In genomic region chr2:72115361-72116080, GRCh38 we compare ENCODE assay signal across 11 cellular contexts. TPM values are rescaled to one million over a fixed set of nuclear protein-coding genes. Genes with fewer than 3 reads are reported as not detected.
DNase-seq lines count a peak whose midpoint lies in the region; ATAC-seq and TF ChIP-seq lines count a peak whose summit lies in the region.
"Had no signal": no experiment of that assay in that cellular context is flagged by ENCODE, and none has a peak within 500 bp of the region (broad histone marks: within the 10 kb centered on the region; RNA-seq: fewer than 3 reads in every experiment).

No MANE protein-coding gene starts in this region.

- no peak for TF ChIP-seq RAD21 in IMR-90 (IDR thresholded peaks at IDR 0.05; ENCODE audit: low read length)

- H3K4me3 Mint-ChIP-seq in naive thymus-derived CD4-positive, alpha-beta T cell = no peak overlapping the region

- no peak for TF ChIP-seq POLR2A in IMR-90 (IDR thresholded peaks at IDR 0.05; ENCODE audit: low read depth, low read length)

- no peak overlapping the region; the same call in 1 of the 2 replicates for H2BK120ac ChIP-seq in IMR-90 (ENCODE audit: low read depth, low read length)
- H2BK120ac ChIP-seq in mesenchymal stem cell (ENCODE audit: low read depth, low read length) = no peak overlapping the region

- H3K4ac ChIP-seq in IMR-90 (ENCODE audit: low read depth, low read length) (peak overlapping the region; percentile 29; the same call in 1 of the 2 replicates), mesenchymal stem cell (ENCODE audit: low read depth in 1 of 2, low read length in 2 of 2) (no peak overlapping the region)

- 0% methylated on average over 3 of the region's 14 CpGs; no CpG with 5 or more reads in 1 of the 2 experiments for WGBS in IMR-90 (ENCODE audit: extremely low coverage in 2 of 2, insufficient read length in 1 of 2), 2 experiments
- WGBS in mesenchymal stem cell = 31% methylated on average over 13 of the region's 14 CpGs

- TF ChIP-seq CTCF in AG09309 (IDR thresholded peaks at IDR 0.05; ENCODE audit: control insufficient read depth, insufficient read depth, low read depth, low read length, missing control alignments) = no peak
- TF ChIP-seq CTCF in IMR-90 (conservative IDR thresholded peaks at IDR 0.05; ENCODE audit: low read depth, low read length) = no peak
- TF ChIP-seq CTCF in colonic mucosa (IDR thresholded peaks at IDR 0.05) = no peak

- intact Hi-C loops in IMR-90 (cut with micrococcal nuclease) = no loop called here
- intact Hi-C loops in colonic mucosa (cut with DNase I) = no loop called here
- intact Hi-C loops in naive thymus-derived CD4-positive, alpha-beta T cell (cut with micrococcal nuclease) = no loop called here

- H4K20me1 ChIP-seq in IMR-90 (ENCODE audit: insufficient read depth, low read length) = no peaks in the 10 kb centered on the region

- dilution Hi-C loops in IMR-90 (cut with HindIII; ENCODE audit: low sequenced_read_pairs, unreplicated experiment) = no loop called here

- H3K4me1 Mint-ChIP-seq in naive thymus-derived CD4-positive, alpha-beta T cell = no peaks in the 10 kb centered on the region

- H3K23ac ChIP-seq in IMR-90 (ENCODE audit: low read depth, low read length) (no peak overlapping the region), mesenchymal stem cell (ENCODE audit: low read length in 2 of 2) (no peak overlapping the region)

- no TSS peak for BruUV-seq in IMR-90 (replicated peaks; lab: Mats Ljungman, UMichigan)

- no peak overlapping the region for H3K27ac Mint-ChIP-seq in naive thymus-derived CD4-positive, alpha-beta T cell

- H3K18ac ChIP-seq in IMR-90 (ENCODE audit: low read depth, low read length) (no peak overlapping the region), mesenchymal stem cell (ENCODE audit: low read depth in 1 of 2, low read length in 2 of 2) (no peak overlapping the region)

- POLR2A ChIA-PET in IMR-90 (lab: Charles Lee; ENCODE audit: unreplicated experiment) = no interaction called here
- POLR2A ChIA-PET in naive thymus-derived CD4-positive, alpha-beta T cell (lab: Charles Lee) = no interaction called here

- H2BK12ac ChIP-seq in mesenchymal stem cell (ENCODE audit: low read length in 2 of 2) = peak overlapping the region in 1 of 2 experiments; percentile 10

- in situ Hi-C loops in IMR-90 (cut with MboI; ENCODE audit: low sequenced_read_pairs) = no loop called here

- H3K27ac ChIP-seq in IMR-90 (ENCODE audit: insufficient read depth, low read length) = no peak overlapping the region
- H3K27ac ChIP-seq in colonic mucosa = no peak overlapping the region
- peak overlapping the region; percentile 86 for H3K27ac ChIP-seq in mesenchymal stem cell (ENCODE audit: low read length, poor library complexity, severe bottlenecking)
- H3K27ac ChIP-seq in naive thymus-derived CD4-positive, alpha-beta T cell (ENCODE audit: low read depth, low read length) = no peak overlapping the region
- H3K27ac ChIP-seq: neutrophil, tibial artery had no signal

- H3K9me1 ChIP-seq in IMR-90 (ENCODE audit: insufficient read depth, low read length) = no peaks in the 10 kb centered on the region

- peaks cover 11% of the 10 kb centered on the region; the same call in 1 of the 2 replicates for H3K4me1 ChIP-seq in IMR-90 (ENCODE audit: control insufficient read depth, insufficient read depth, low read length)
- no peaks in the 10 kb centered on the region for H3K4me1 ChIP-seq in colonic mucosa
- H3K4me1 ChIP-seq in mesenchymal stem cell (ENCODE audit: control insufficient read depth, insufficient read depth, low read depth, low read length) = peaks cover 26% of the 10 kb centered on the region
- no peaks in the 10 kb centered on the region for H3K4me1 ChIP-seq in naive thymus-derived CD4-positive, alpha-beta T cell (ENCODE audit: control insufficient read depth in 2 of 2, insufficient read depth in 2 of 2, low read length in 2 of 2)

- peaks cover 0 to 4% (median 0%) of the 10 kb centered on the region in 11 donors for H3K9me3 Mint-ChIP-seq in naive thymus-derived CD4-positive, alpha-beta T cell

- H4K8ac ChIP-seq in IMR-90 (ENCODE audit: low read depth in 2 of 2, low read length in 2 of 2) (0 out of 4 replicates have a peak overlapping the region, but pooled peaks of 1 of the 2 experiments have one; percentile 40), mesenchymal stem cell (ENCODE audit: low read length) (no peak overlapping the region)

- no peak overlapping the region for H3K14ac ChIP-seq in IMR-90 (replicated peaks; ENCODE audit: low read depth, low read length)
- peak overlapping the region in 1 of 2 experiments; percentile 56 for H3K14ac ChIP-seq in mesenchymal stem cell (ENCODE audit: low read length in 2 of 2)

- H3K4me2 ChIP-seq in IMR-90 (ENCODE audit: low read depth, low read length) (peak overlapping the region; percentile 10; the same call in 1 of the 2 replicates), mesenchymal stem cell (ENCODE audit: low read length, poor library complexity, severe bottlenecking) (peak overlapping the region; percentile 48)

- H3K9me3 ChIP-seq in IMR-90 (ENCODE audit: control insufficient read depth, insufficient read depth, low read length) (no peaks in the 10 kb centered on the region), colonic mucosa (no peaks in the 10 kb centered on the region), mesenchymal stem cell (ENCODE audit: control insufficient read depth, low read length) (peaks cover 5% of the 10 kb centered on the region)
- H3K9me3 ChIP-seq in naive thymus-derived CD4-positive, alpha-beta T cell (ENCODE audit: control insufficient read depth in 2 of 3, low read length in 3 of 3) = no peaks in the 10 kb centered on the region
- H3K9me3 ChIP-seq: neutrophil, tibial artery had no signal

- CTCF ChIA-PET in IMR-90 (lab: Yijun Ruan, JAX) = interaction anchor here (0.7 to 0.9 kb wide), 2 partner anchors 12 to 14 kb away, joined by 4 to 6 read pairs; no protein-coding TSS in a partner anchor
- CTCF ChIA-PET in naive thymus-derived CD4-positive, alpha-beta T cell (lab: Charles Lee) = no interaction called here

- H2AK9ac ChIP-seq in IMR-90 (replicated peaks; ENCODE audit: low read depth, low read length, poor library complexity) = no peak overlapping the region

- peaks cover 0 to 53% (median 18%) of the 10 kb centered on the region in 5 donors for H3K27me3 Mint-ChIP-seq in naive thymus-derived CD4-positive, alpha-beta T cell

- H2BK20ac ChIP-seq in IMR-90 (ENCODE audit: low read depth, low read length) = no peak overlapping the region

- DNase-seq in AG09309 (ENCODE audit: low read depth) (peak; percentile 70), IMR-90 (peak; percentile 73), colonic mucosa (peak; percentile 17), mesenchymal stem cell (peak; percentile 80), HuH-7 (ENCODE audit: low spot score) (no peak), NCI-H187 treated with DMSO at 0.1 percent for 48 hours (lab: John Stamatoyannopoulos, UW) (no peak)
- DNase-seq in naive thymus-derived CD4-positive, alpha-beta T cell = no peak

- no peak overlapping the region; the same call in 1 of the 2 replicates for H2AK5ac ChIP-seq in IMR-90 (ENCODE audit: low read depth, low read length)
- H2AK5ac ChIP-seq in mesenchymal stem cell (ENCODE audit: low read length, severe bottlenecking) = peak overlapping the region; percentile 88

- H3K56ac ChIP-seq in IMR-90 (ENCODE audit: extremely low read depth, insufficient read depth, low read length) = no peak overlapping the region

- peak overlapping the region; percentile 33; the same call in 1 of the 2 replicates for H4K91ac ChIP-seq in IMR-90 (ENCODE audit: insufficient read depth, low read depth, low read length)
- H4K91ac ChIP-seq in mesenchymal stem cell (ENCODE audit: low read length) = no peak overlapping the region

- H3K36me3 Mint-ChIP-seq in naive thymus-derived CD4-positive, alpha-beta T cell = no peaks in the 10 kb centered on the region

- ATAC-seq in IMR-90 (ENCODE audit: low read depth) = peak; percentile 87
- ATAC-seq in naive thymus-derived CD4-positive, alpha-beta T cell = no peak
- ATAC-seq in HG03135 (IDR thresholded peaks at IDR 0.05; ENCODE audit: unreplicated experiment) = no peak

- H3K27me3 ChIP-seq in IMR-90 (ENCODE audit: control insufficient read depth, insufficient read depth, low read length) (peaks cover 8% of the 10 kb centered on the region), colonic mucosa (no peaks in the 10 kb centered on the region), mesenchymal stem cell (ENCODE audit: control insufficient read depth in 1 of 2, insufficient read depth in 1 of 2, low read length in 2 of 2) (no peaks in the 10 kb centered on the region)
- H3K27me3 ChIP-seq in naive thymus-derived CD4-positive, alpha-beta T cell (ENCODE audit: control insufficient read depth in 2 of 2, insufficient read depth in 2 of 2, low read length in 2 of 2) = no peaks in the 10 kb centered on the region
- H3K27me3 ChIP-seq: tibial artery had no signal

- H3K36me3 ChIP-seq in IMR-90 (ENCODE audit: control insufficient read depth, insufficient read depth, low read length) = no peaks in the 10 kb centered on the region
- H3K36me3 ChIP-seq in colonic mucosa = no peaks in the 10 kb centered on the region
- no peaks in the 10 kb centered on the region for H3K36me3 ChIP-seq in mesenchymal stem cell (ENCODE audit: control insufficient read depth in 1 of 2, insufficient read depth in 2 of 2, low read depth in 1 of 2, low read length in 2 of 2)
- no peaks in the 10 kb centered on the region for H3K36me3 ChIP-seq in naive thymus-derived CD4-positive, alpha-beta T cell (ENCODE audit: control insufficient read depth in 2 of 3, insufficient read depth in 3 of 3, low read length in 3 of 3)
- H3K36me3 ChIP-seq: neutrophil, tibial artery had no signal

- no peak overlapping the region; the same call in 2 of the 3 replicates for H2BK15ac ChIP-seq in IMR-90 (ENCODE audit: low read depth, low read length)
- H2BK15ac ChIP-seq in mesenchymal stem cell (ENCODE audit: low read depth, poor library complexity, severe bottlenecking) = no peak overlapping the region

- H2AFZ ChIP-seq in IMR-90 (replicated peaks; ENCODE audit: low read length, poor library complexity) (peak overlapping the region; percentile 88), mesenchymal stem cell (ENCODE audit: low read depth, low read length) (peak overlapping the region; percentile 32)

- H3K9ac ChIP-seq in IMR-90 (ENCODE audit: low read depth, low read length) (no peak overlapping the region), colonic mucosa (ENCODE audit: low read depth in 2 of 2, low read length in 2 of 2) (no peak overlapping the region), mesenchymal stem cell (ENCODE audit: low read length) (peak overlapping the region; percentile 70)

- H3K79me1 ChIP-seq in IMR-90 (ENCODE audit: low read depth in 1 of 2, low read length in 2 of 2) (no peaks in the 10 kb centered on the region), mesenchymal stem cell (replicated peaks; ENCODE audit: low read length, poor library complexity, severe bottlenecking) (no peaks in the 10 kb centered on the region)

- H2BK5ac ChIP-seq in IMR-90 (ENCODE audit: low read depth, low read length, poor library complexity, severe bottlenecking) (peak overlapping the region; percentile 10), mesenchymal stem cell (ENCODE audit: low read depth, low read length, poor library complexity, severe bottlenecking) (peak overlapping the region; percentile 53)

- H4K5ac ChIP-seq in IMR-90 (ENCODE audit: low read depth, low read length) = no peak overlapping the region

- no peak overlapping the region for H3K4me3 ChIP-seq in AG09309 (ENCODE audit: control insufficient read depth, low read depth, low read length)
- no peak overlapping the region for H3K4me3 ChIP-seq in IMR-90 (ENCODE audit: insufficient read depth, low read depth, low read length)
- no peak overlapping the region for H3K4me3 ChIP-seq in colonic mucosa
- peak overlapping the region; percentile 22 to 33 for H3K4me3 ChIP-seq in mesenchymal stem cell (ENCODE audit: insufficient read depth in 1 of 2, low read depth in 1 of 2, low read length in 2 of 2)
- no peak overlapping the region for H3K4me3 ChIP-seq in naive thymus-derived CD4-positive, alpha-beta T cell (ENCODE audit: low read length)
- H3K4me3 ChIP-seq: tibial artery had no signal

RNA-seq across cellular contexts. Expression of gene CYP26B1, which starts 32.1 kb away (rescaled TPM):
- total RNA-seq in IMR-90 (2012; rRNA removed) = not detected in 2 replicates
- 0.01 and 0.02 TPM in 2 replicates for polyA plus RNA-seq in IMR-90 (2012; rRNA removed)
- polyA plus RNA-seq in IMR-90 (2012; cell fraction: cytosol; rRNA removed) = 0.03 TPM in 1 of 2 replicates, not detected in the other
- 0.25 and 0.62 TPM in 2 replicates for polyA plus RNA-seq in IMR-90 (2012; cell fraction: nucleus; rRNA removed; ENCODE audit: low replicate concordance)
- 1 to 10 TPM; 1.0 to 1.9 TPM for total RNA-seq in colonic mucosa
- polyA plus RNA-seq in mesenchymal stem cell (2013, experiment 1 of 2) = 0.08 TPM
- polyA plus RNA-seq in mesenchymal stem cell (2013, experiment 2 of 2) = 0.10 TPM
- total RNA-seq in naive thymus-derived CD4-positive, alpha-beta T cell = not detected
- not detected for polyA plus RNA-seq in naive thymus-derived CD4-positive, alpha-beta T cell
- total RNA-seq: OCI-LY7 had no signal

Comparison
In these comparisons a context has a peak if more than half of its experiments do, and no peak if none do; other contexts are left out.
1. DNase-seq: peak in AG09309 (single experiment), IMR-90 (single experiment), colonic mucosa (single experiment) and mesenchymal stem cell (single experiment); none in HuH-7 (single experiment), naive thymus-derived CD4-positive, alpha-beta T cell (0 of 9) and NCI-H187 treated with DMSO at 0.1 percent for 48 hours (single experiment).
2. H3K4me3 ChIP-seq: peak in mesenchymal stem cell (2 of 2); none in AG09309 (single experiment), IMR-90 (single experiment), colonic mucosa (single experiment) and naive thymus-derived CD4-positive, alpha-beta T cell (single experiment).